Comparison of ENCODE assay signal across 25 cellular contexts in genomic region chr1:53606197-53607095, GRCh38.
DNase-seq lines count a peak whose midpoint lies in the region; ATAC-seq and TF ChIP-seq lines count a peak whose summit lies in the region.
"Had no signal": no experiment of that assay in that cellular context is flagged by ENCODE, and none has a peak within 500 bp of the region (broad histone marks: within the 10 kb centered on the region; RNA-seq: fewer than 3 reads in every experiment).

No MANE protein-coding gene starts in this region.

- H3K27me3 ChIP-seq in RWPE2 (ENCODE audit: insufficient read depth, poor library complexity, severe bottlenecking): no peaks in the 10 kb centered on the region
- no peaks in the 10 kb centered on the region for H3K27me3 ChIP-seq in lower lobe of right lung (ENCODE audit: low read depth)
- peaks cover 0 to 5% (median 0%) of the 10 kb centered on the region in 7 donors for H3K27me3 ChIP-seq in spleen (replicated peaks in 1 of 7)
- peaks cover 12% of the 10 kb centered on the region for H3K27me3 ChIP-seq in foreskin keratinocyte
- H3K27me3 ChIP-seq: neutrophil, SJSA1, stomach had no signal

- no peak for ATAC-seq in RWPE2 (ENCODE audit: low read depth)
- ATAC-seq in lower lobe of right lung: peak in 1 of 2 donors; percentile 18
- no peak for ATAC-seq in foreskin keratinocyte
- ATAC-seq in GM21367 (IDR thresholded peaks at IDR 0.05; ENCODE audit: unreplicated experiment): no peak
- ATAC-seq: A549, left lobe of liver had no signal

- H3K27ac Mint-ChIP-seq in MCF 10A (ENCODE audit: low read depth, unreplicated experiment): no peak overlapping the region
- H3K27ac Mint-ChIP-seq: activated CD4-positive, alpha-beta T cell treated with anti-CD3 and anti-CD28 coated beads, Interleukin-2, amount 10 ng/mL, durations not matched to agents 24 days and 14 days; B cell; type B pancreatic cell had no signal

- H3K4me3 ChIP-seq in RWPE2 (ENCODE audit: severe bottlenecking) (no peak overlapping the region), lower lobe of right lung (no peak overlapping the region), spleen (no peak overlapping the region)
- H3K4me3 ChIP-seq: A549, SJSA1, stomach had no signal

- H3K4me3 Mint-ChIP-seq in MCF 10A (ENCODE audit: unreplicated experiment): no peak overlapping the region
- H3K4me3 Mint-ChIP-seq: activated CD4-positive, alpha-beta T cell treated with anti-CD3 and anti-CD28 coated beads, Interleukin-2, amount 10 ng/mL, durations not matched to agents 24 days and 14 days; B cell; type B pancreatic cell had no signal

- WGBS in spleen, 5 donors: 80 to 87% (median 82%) methylated on average over 21 to 27 of the region's 27 CpGs

- H3K36me3 ChIP-seq in RWPE2 (ENCODE audit: low read depth): no peaks in the 10 kb centered on the region
- H3K36me3 ChIP-seq in lower lobe of right lung: no peaks in the 10 kb centered on the region
- no peaks in the 10 kb centered on the region for H3K36me3 ChIP-seq in spleen
- H3K36me3 ChIP-seq: neutrophil, SJSA1, stomach had no signal

- peaks cover 16% of the 10 kb centered on the region for H3K27me3 Mint-ChIP-seq in MCF 10A (ENCODE audit: insufficient read depth, unreplicated experiment)
- H3K27me3 Mint-ChIP-seq: B cell, type B pancreatic cell had no signal

- no TSS peak for BruUV-seq in MCF 10A (replicated peaks; lab: Mats Ljungman, UMichigan)

- H3K9me3 Mint-ChIP-seq in MCF 10A (ENCODE audit: unreplicated experiment): peaks cover 14% of the 10 kb centered on the region

- intact Hi-C loops in lower lobe of right lung (cut with DNase I) (no loop called here), spleen (cut with DNase I; ENCODE audit: low total_unique reads) (no loop called here), MCF 10A (cut with micrococcal nuclease) (no loop called here)

- no peaks in the 10 kb centered on the region for H3K4me1 Mint-ChIP-seq in MCF 10A (ENCODE audit: insufficient read depth, unreplicated experiment)
- H3K4me1 Mint-ChIP-seq: activated CD4-positive, alpha-beta T cell treated with anti-CD3 and anti-CD28 coated beads, Interleukin-2, amount 10 ng/mL, durations not matched to agents 24 days and 14 days; B cell had no signal

- H3K27ac ChIP-seq in RWPE2 (ENCODE audit: poor library complexity, severe bottlenecking): no peak overlapping the region
- no peak overlapping the region for H3K27ac ChIP-seq in lower lobe of right lung
- no peak overlapping the region for H3K27ac ChIP-seq in spleen
- no peak overlapping the region for H3K27ac ChIP-seq in foreskin keratinocyte
- H3K27ac ChIP-seq: A549, neutrophil, SJSA1, stomach had no signal

- no peak for TF ChIP-seq POLR2A in spleen (IDR thresholded peaks at IDR 0.05)

- peak; percentile 8 for DNase-seq in activated CD8-positive, alpha-beta memory T cell treated with anti-CD3 and anti-CD28 coated beads, Interleukin-2, amount 50 U/mL, for 4 hours
- DNase-seq in activated CD8-positive, alpha-beta memory T cell treated with anti-CD3 and anti-CD28 coated beads, Interleukin-2, amount 50 U/mL, for 48 hours: no peak
- DNase-seq in RWPE2 (ENCODE audit: low spot score) (peak; percentile 29), lower lobe of right lung (peak; percentile 29), spleen (peak; percentile 59), foreskin keratinocyte (no peak), MCF 10A (ENCODE audit: unreplicated experiment) (no peak)
- DNase-seq: activated CD4-positive, alpha-beta T cell treated with anti-CD3 and anti-CD28 coated beads, Interleukin-2, amount 10 ng/mL, durations not matched to agents 24 days and 14 days; activated gamma-delta T cell; COR-L47; cortex of kidney; DND-41; Kasumi-1; NCI-H1048; NCI-H2029 treated with DMSO at 0.1 percent for 48 hours; NCI-H446 treated with DMSO at 0.1 percent for 48 hours; stimulated activated CD4-positive, alpha-beta T cell treated with anti-CD3 and anti-CD28 coated beads, Interleukin-4, amount 100 ng/mL, for 4 hours; stomach had no signal

- H3K9me3 ChIP-seq in RWPE2 (ENCODE audit: severe bottlenecking) (no peaks in the 10 kb centered on the region), lower lobe of right lung (peaks cover 18% of the 10 kb centered on the region), spleen (peaks cover 0 to 23% (median 22%) of the 10 kb centered on the region in 8 donors)
- H3K9me3 ChIP-seq: neutrophil had no signal

- TF ChIP-seq CTCF in RWPE2 (IDR thresholded peaks at IDR 0.05; ENCODE audit: poor library complexity, severe bottlenecking) (no peak), lower lobe of right lung (IDR thresholded peaks at IDR 0.05) (no peak), spleen (IDR thresholded peaks at IDR 0.05 in 8 of 11, conservative IDR thresholded peaks at IDR 0.05 in 3 of 11) (no peak), foreskin keratinocyte (conservative IDR thresholded peaks at IDR 0.05) (no peak), MCF 10A (IDR thresholded peaks at IDR 0.05; ENCODE audit: unreplicated experiment) (no peak)

- H3K4me1 ChIP-seq in RWPE2 (ENCODE audit: insufficient read depth, poor library complexity, severe bottlenecking) (no peaks in the 10 kb centered on the region), lower lobe of right lung (no peaks in the 10 kb centered on the region), spleen (no peaks in the 10 kb centered on the region), foreskin keratinocyte (no peaks in the 10 kb centered on the region)
- H3K4me1 ChIP-seq: A549, SJSA1, stomach had no signal

- CTCF ChIA-PET in MCF 10A (lab: Yijun Ruan, JAX): no interaction called here

- no peaks in the 10 kb centered on the region for H3K36me3 Mint-ChIP-seq in MCF 10A (ENCODE audit: insufficient read depth, unreplicated experiment)
- H3K36me3 Mint-ChIP-seq: type B pancreatic cell had no signal

- POLR2A ChIA-PET in MCF 10A (lab: Yijun Ruan, JAX): no interaction called here

Comparison
In these comparisons a context has a peak if more than half of its experiments do, and no peak if none do; other contexts are left out.
1. DNase-seq: peak in activated CD8-positive, alpha-beta memory T cell treated with anti-CD3 and anti-CD28 coated beads, Interleukin-2, amount 50 U/mL, for 4 hours (single experiment), RWPE2 (single experiment), lower lobe of right lung (single experiment) and spleen (single experiment); none in activated CD8-positive, alpha-beta memory T cell treated with anti-CD3 and anti-CD28 coated beads, Interleukin-2, amount 50 U/mL, for 48 hours (single experiment), foreskin keratinocyte (0 of 2) and MCF 10A (single experiment).